Comparison of ENCODE assay signal across 25 cellular contexts in the genomic region with DNA sequence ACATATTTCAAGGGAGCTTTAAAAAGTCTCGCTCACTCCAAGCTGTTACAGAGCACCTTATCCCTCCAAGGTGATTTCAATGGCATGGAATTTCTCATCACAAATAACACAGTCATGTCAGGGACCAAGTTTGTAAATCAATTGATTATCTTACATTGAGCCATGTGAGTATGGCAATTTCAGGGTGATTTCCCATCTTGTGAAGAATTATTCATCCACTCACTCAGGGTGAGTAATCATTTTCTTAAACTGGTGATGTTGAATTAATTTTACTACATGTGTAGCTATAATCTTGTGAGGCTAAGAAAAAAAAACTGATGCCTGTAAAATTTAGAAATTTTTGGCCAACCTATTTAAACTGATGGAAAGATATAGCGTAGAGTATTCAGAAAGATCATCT. TPM values are rescaled to one million over a fixed set of nuclear protein-coding genes. Genes with fewer than 3 reads are reported as not detected.
DNase-seq lines count a peak whose midpoint lies in the region; ATAC-seq, FAIRE-seq and TF ChIP-seq lines count a peak whose summit lies in the region.
"Had no signal": no experiment of that assay in that cellular context is flagged by ENCODE, and none has a peak within 500 bp of the region (broad histone marks: within the 10 kb centered on the region; RNA-seq: fewer than 3 reads in every experiment).

No MANE protein-coding gene starts in this region.

- CTCF ChIA-PET in endothelial cell of umbilical vein (lab: Charles Lee) (interaction anchor here (1.1 kb wide), 1 partner anchor 47 kb away, joined by 3 read pairs; no protein-coding TSS in a partner anchor), HepG2 (lab: Yijun Ruan, JAX; ENCODE audit: low intra/inter-chr PET ratio, low total read pairs) (no interaction called here)

- BruUV-seq in endothelial cell of umbilical vein (replicated peaks; lab: Mats Ljungman, UMichigan) (no TSS peak), HepG2 (replicated peaks; lab: Mats Ljungman, UMichigan) (no TSS peak)

- no peaks in the 10 kb centered on the region for H3K36me3 ChIP-seq in endothelial cell of umbilical vein (ENCODE audit: control insufficient read depth in 2 of 2, extremely low read depth in 1 of 2, insufficient read depth in 2 of 2, low read length in 2 of 2)
- H3K36me3 ChIP-seq in HepG2 (replicated peaks in 1 of 2; ENCODE audit: control insufficient read depth in 1 of 2, insufficient read depth in 2 of 2, low read length in 2 of 2) = no peaks in the 10 kb centered on the region
- H3K36me3 ChIP-seq: BE2C had no signal

- no peaks in the 10 kb centered on the region for H3K4me1 ChIP-seq in endothelial cell of umbilical vein (ENCODE audit: control insufficient read depth, extremely low read depth, insufficient read depth, low read length)
- no peaks in the 10 kb centered on the region for H3K4me1 ChIP-seq in HepG2 (ENCODE audit: insufficient read depth, low read length)

- H2AFZ ChIP-seq in endothelial cell of umbilical vein (ENCODE audit: low read depth, low read length) (no peak overlapping the region), HepG2 (ENCODE audit: low read length) (no peak overlapping the region)

- H3K9me1 ChIP-seq in endothelial cell of umbilical vein (replicated peaks; ENCODE audit: control insufficient read depth, extremely low read depth, insufficient read depth, low read length) = no peaks in the 10 kb centered on the region

- POLR2A ChIA-PET in endothelial cell of umbilical vein (lab: Charles Lee) (no interaction called here), HepG2 (lab: Yijun Ruan, JAX) (no interaction called here)

- TF ChIP-seq EP300 in HepG2 (IDR thresholded peaks at IDR 0.05; ENCODE audit: low read depth in 2 of 2, low read length in 2 of 2) (no peak), HepG2 (CRISPR knock-in tag; IDR thresholded peaks at IDR 0.05; ENCODE audit: borderline replicate concordance) (no peak)

- TF ChIP-seq POLR2A in endothelial cell of umbilical vein (IDR thresholded peaks at IDR 0.05; ENCODE audit: low read depth, low read length) (no peak), HepG2 (IDR thresholded peaks at IDR 0.05; ENCODE audit: insufficient read depth in 1 of 2, low read depth in 2 of 2, low read length in 2 of 2) (no peak)

- dilution Hi-C loops in endothelial cell of umbilical vein (cut with MboI; ENCODE audit: extremely low pct_ligation_motif_present, low sequenced_read_pairs) = no loop called here

- FAIRE-seq in endothelial cell of umbilical vein (lab: Jason Lieb, UNC) (peak; percentile 18), HepG2 (lab: Jason Lieb, UNC) (no peak)
- FAIRE-seq: A204.1, G401.6, GM18507, H1, K562 had no signal

- no peak for ATAC-seq in GM18520 (IDR thresholded peaks at IDR 0.05; ENCODE audit: unreplicated experiment)
- no peak for ATAC-seq in GM21619 (IDR thresholded peaks at IDR 0.05; ENCODE audit: unreplicated experiment)
- no peak for ATAC-seq in HepG2
- ATAC-seq: K562 had no signal

- H3K27me3 ChIP-seq in endothelial cell of umbilical vein (ENCODE audit: control insufficient read depth in 2 of 2, insufficient read depth in 2 of 2, low read length in 2 of 2) = peaks cover 0 to 2% of the 10 kb centered on the region in 2 experiments
- 0 out of 5 replicates have a peak, but pooled peaks cover 0 to 6% of the 10 kb centered on the region in 2 experiments for H3K27me3 ChIP-seq in HepG2 (ENCODE audit: control insufficient read depth in 1 of 2, insufficient read depth in 2 of 2, low read length in 2 of 2)
- H3K27me3 ChIP-seq: BE2C had no signal

- H3K79me2 ChIP-seq in endothelial cell of umbilical vein (ENCODE audit: control insufficient read depth, insufficient read depth, low read length) (no peaks in the 10 kb centered on the region), HepG2 (ENCODE audit: insufficient read depth, low read length) (no peaks in the 10 kb centered on the region)

- intact Hi-C loops in endothelial cell of umbilical vein (cut with micrococcal nuclease) (no loop called here), HepG2 (cut with micrococcal nuclease; ENCODE audit: unreplicated experiment) (no loop called here)

- no peaks in the 10 kb centered on the region for H3K9me3 ChIP-seq in endothelial cell of umbilical vein (replicated peaks; ENCODE audit: control insufficient read depth, insufficient read depth, low read length)
- H3K9me3 ChIP-seq in HepG2 (ENCODE audit: low read length) = no peaks in the 10 kb centered on the region
- H3K9me3 ChIP-seq: BE2C had no signal

- in situ Hi-C loops in HepG2 (cut with HindIII; ENCODE audit: extremely low pct_ligation_motif_present, low pct_unique_long_range_greater_than_20kb) = no loop called here

- DNase-seq in HCEC 1CT (peak; percentile 6), endothelial cell of umbilical vein (ENCODE audit: low read depth, low spot score) (no peak), fibroblast of mammary gland (ENCODE audit: low read depth) (peak; percentile 34), HepG2 (ENCODE audit: low spot score) (no peak), HuH-7.5 (ENCODE audit: low spot score) (no peak)
- DNase-seq: ACHN; BE2C; C1 segment of cervical spinal cord; CD4-positive, CD25-positive, alpha-beta regulatory T cell; CD8-positive, alpha-beta memory T cell; COR-L47; DMS 273 treated with DMSO at 0.1 percent for 48 hours; DMS53; DND-41; EL; H9; IMR-90 had no signal

- no peak for TF ChIP-seq RAD21 in HepG2 (CRISPR knock-in tag; IDR thresholded peaks at IDR 0.05)

- H3K4me3 ChIP-seq in endothelial cell of umbilical vein (replicated peaks in 1 of 3; ENCODE audit: insufficient read depth in 1 of 3, low read depth in 1 of 3, low read length in 3 of 3) (no peak overlapping the region), fibroblast of mammary gland (ENCODE audit: control insufficient read depth, low read depth, low read length) (no peak overlapping the region), HepG2 (replicated peaks in 1 of 3; ENCODE audit: insufficient read depth in 1 of 3, low read depth in 2 of 3, low read length in 3 of 3) (no peak overlapping the region)
- H3K4me3 ChIP-seq: K562 had no signal

- WGBS in HepG2 (ENCODE audit: low lambda C conversion rate) = 6% methylated on average over 2 of the region's 2 CpGs

- no peaks in the 10 kb centered on the region for H4K20me1 ChIP-seq in endothelial cell of umbilical vein (replicated peaks; ENCODE audit: control insufficient read depth, extremely low read depth, insufficient read depth, low read length)
- H4K20me1 ChIP-seq in HepG2 (ENCODE audit: insufficient read depth, low read length) = no peaks in the 10 kb centered on the region

- TF ChIP-seq CTCF in endothelial cell of umbilical vein (IDR thresholded peaks at IDR 0.05; ENCODE audit: extremely low read depth in 1 of 2, insufficient read depth in 1 of 2, low read depth in 1 of 2, low read length in 2 of 2) (no peak), fibroblast of mammary gland (conservative IDR thresholded peaks at IDR 0.05; ENCODE audit: control insufficient read depth, insufficient read depth, low read depth, low read length) (no peak), HepG2 (CRISPR knock-in tag; IDR thresholded peaks at IDR 0.05) (no peak)

- H3K9ac ChIP-seq in endothelial cell of umbilical vein (replicated peaks; ENCODE audit: extremely low read depth, insufficient read depth, low read length) (no peak overlapping the region), HepG2 (ENCODE audit: insufficient read depth, low read depth, low read length) (no peak overlapping the region)

- no peak overlapping the region for H3K27ac ChIP-seq in endothelial cell of umbilical vein (ENCODE audit: insufficient read depth, low read depth, low read length)
- H3K27ac ChIP-seq in HepG2 (ENCODE audit: extremely low read length, insufficient read depth, low read length) = no peak overlapping the region

- H3K4me2 ChIP-seq in endothelial cell of umbilical vein (ENCODE audit: insufficient read depth, low read length) (no peak overlapping the region), HepG2 (ENCODE audit: low read depth, low read length) (no peak overlapping the region)

TF ChIP-seq in HepG2, 621 proteins besides CTCF, POLR2A, EP300 and RAD21 (continues in another document):
- TF ChIP-seq ZNF546 (CRISPR knock-in tag; conservative IDR thresholded peaks at IDR 0.05) (no peak), ZNF776 (CRISPR knock-in tag; IDR thresholded peaks at IDR 0.05) (no peak)

RNA-seq across cellular contexts. Expression of a gene that starts 3.3 kb away (rescaled TPM):
- total RNA-seq in endothelial cell of umbilical vein (0.05 TPM in 1 of 2 replicates, not detected in the other), HepG2 (2016; rRNA removed; fragmentation: Illumina TruSeq; extraction: Trizol) (0.02 and 0.04 TPM in 2 replicates)
- polyA plus RNA-seq in endothelial cell of umbilical vein (not detected in 2 replicates), HepG2 (2011; rRNA removed) (0.01 and 0.07 TPM in 2 replicates)
- under 0.01 TPM in 1 of 2 replicates, not detected in the other for polyA plus RNA-seq in endothelial cell of umbilical vein (2011; cell fraction: cytosol; rRNA removed)
- 0.01 and 0.03 TPM in 2 replicates for polyA plus RNA-seq in endothelial cell of umbilical vein (2011; cell fraction: nucleus; rRNA removed)
- polyA plus RNA-seq in endothelial cell of umbilical vein (2012) = 0.01 TPM in 2 replicates
- polyA minus RNA-seq in endothelial cell of umbilical vein = 0.05 TPM in 1 of 2 replicates, not detected in the other
- polyA minus RNA-seq in endothelial cell of umbilical vein (2011; cell fraction: cytosol; rRNA and poly(A)+ RNA removed) = not detected
- 0.05 TPM in 1 of 2 replicates, not detected in the other for polyA minus RNA-seq in endothelial cell of umbilical vein (2011; cell fraction: nucleus; rRNA and poly(A)+ RNA removed)
- not detected in 2 replicates for total RNA-seq in HepG2 (2016; cell fraction: cytosol; rRNA removed; fragmentation: Illumina TruSeq; extraction: Trizol; ENCODE audit: low read depth)
- total RNA-seq in HepG2 (2016; cell fraction: insoluble cytoplasmic fraction; rRNA removed; fragmentation: Illumina TruSeq; extraction: Trizol) = 0.02 TPM in 1 of 2 replicates, not detected in the other
- not detected in 2 replicates for total RNA-seq in HepG2 (2016; cell fraction: membrane; rRNA removed; fragmentation: Illumina TruSeq; extraction: Trizol)
- total RNA-seq in HepG2 (2016; cell fraction: nucleus; rRNA removed; fragmentation: Illumina TruSeq; extraction: Trizol) = 0.09 TPM in 1 of 2 replicates, not detected in the other
- polyA plus RNA-seq in HepG2 (2011; cell fraction: cytosol; rRNA removed) = 0.01 and 0.07 TPM in 2 replicates
- polyA plus RNA-seq in HepG2 (2011; cell fraction: nucleus; rRNA removed) = 0.03 TPM in 1 of 2 replicates, not detected in the other
- not detected in 2 replicates for polyA plus RNA-seq in HepG2 (2012)
- polyA plus RNA-seq in HepG2 (2016; cell fraction: cytosol; fragmentation: Illumina TruSeq; extraction: Trizol; ENCODE audit: low read depth) = not detected in 2 replicates
- polyA plus RNA-seq in HepG2 (2016; cell fraction: insoluble cytoplasmic fraction; fragmentation: Illumina TruSeq; extraction: Trizol; ENCODE audit: low read depth) = 0.03 TPM in 1 of 2 replicates, not detected in the other
- polyA plus RNA-seq in HepG2 (2016; cell fraction: membrane; fragmentation: Illumina TruSeq; extraction: Trizol; ENCODE audit: low read depth) = not detected in 2 replicates
- polyA plus RNA-seq in HepG2 (2016; cell fraction: nucleus; fragmentation: Illumina TruSeq; extraction: Trizol; ENCODE audit: insufficient read depth, low read depth) = 0.04 and 0.08 TPM in 2 replicates
- not detected in 2 replicates for polyA minus RNA-seq in HepG2 (2011; rRNA and poly(A)+ RNA removed; ENCODE audit: low replicate concordance)
- polyA minus RNA-seq in HepG2 (2011; cell fraction: cytosol; rRNA and poly(A)+ RNA removed) = not detected in 2 replicates
- under 0.01 and 0.13 TPM in 2 replicates for polyA minus RNA-seq in HepG2 (2011; cell fraction: nucleus; rRNA and poly(A)+ RNA removed)
- total RNA-seq: CD4-positive, CD25-positive, alpha-beta regulatory T cell; CD8-positive, alpha-beta memory T cell; H1; H9; HT-29 had no signal
- polyA plus RNA-seq: CD4-positive, CD25-positive, alpha-beta regulatory T cell; CD8-positive, alpha-beta memory T cell; H1; IMR-90 had no signal

Comparison
In these comparisons a context has a peak if more than half of its experiments do, and no peak if none do; other contexts are left out.
1. DNase-seq: peak in HCEC 1CT (single experiment) and fibroblast of mammary gland (single experiment); none in endothelial cell of umbilical vein (single experiment), HepG2 (single experiment) and HuH-7.5 (single experiment).